Comparison of ENCODE assay signal across 8 cellular contexts in genomic region chr7:18496336-18496700, GRCh38. TPM values are rescaled to one million over a fixed set of nuclear protein-coding genes. Genes with fewer than 3 reads are reported as not detected.
DNase-seq lines count a peak whose midpoint lies in the region; ATAC-seq and TF ChIP-seq lines count a peak whose summit lies in the region.

No MANE protein-coding gene starts in this region.

- H3K4me1 Mint-ChIP-seq in CD8-positive, alpha-beta T cell (ENCODE audit: low read depth), result peaks cover 14% of the 10 kb centered on the region
- peaks cover 54% of the 10 kb centered on the region for H3K4me1 Mint-ChIP-seq in chondrocyte (ENCODE audit: low read depth)

- TF ChIP-seq CTCF in CD8-positive, alpha-beta T cell (IDR thresholded peaks at IDR 0.05), result no peak
- TF ChIP-seq CTCF in chondrocyte (IDR thresholded peaks at IDR 0.05), result no peak
- no peak for TF ChIP-seq CTCF in neural cell (IDR thresholded peaks at IDR 0.05; ENCODE audit: poor library complexity, severe bottlenecking)

- TF ChIP-seq EP300 in neural cell (conservative IDR thresholded peaks at IDR 0.05; ENCODE audit: poor library complexity, severe bottlenecking), result no peak

- CTCF ChIA-PET in CD8-positive, alpha-beta T cell (lab: Charles Lee), result no interaction called here

- no peaks in the 10 kb centered on the region for H4K20me1 ChIP-seq in neural cell (ENCODE audit: insufficient read depth)

- POLR2A ChIA-PET in CD8-positive, alpha-beta T cell (lab: Charles Lee), result no interaction called here

- intact Hi-C loops in CD8-positive, alpha-beta T cell (cut with DNase I, micrococcal nuclease), result no loop called here

- H3K4me1 ChIP-seq in CD8-positive, alpha-beta T cell (ENCODE audit: insufficient read depth, low read length), result no peaks in the 10 kb centered on the region

- TF ChIP-seq RAD21 in neural cell (conservative IDR thresholded peaks at IDR 0.05), result no peak

- no peak overlapping the region for H3K27ac Mint-ChIP-seq in CD8-positive, alpha-beta T cell
- peak overlapping the region; percentile 84 for H3K27ac Mint-ChIP-seq in chondrocyte (ENCODE audit: unreplicated experiment)

- no peaks in the 10 kb centered on the region for H3K36me3 Mint-ChIP-seq in CD8-positive, alpha-beta T cell
- no peaks in the 10 kb centered on the region for H3K36me3 Mint-ChIP-seq in chondrocyte (ENCODE audit: low read depth)

- H2AFZ ChIP-seq in neural cell (ENCODE audit: low read depth, low read length), result peak overlapping the region; percentile 1

- no peak for ATAC-seq in CD8-positive, alpha-beta T cell
- ATAC-seq in HG02852 (IDR thresholded peaks at IDR 0.05; ENCODE audit: unreplicated experiment), result peak; percentile 1
- ATAC-seq in HG03442 (IDR thresholded peaks at IDR 0.05; ENCODE audit: unreplicated experiment), result no peak

- H3K4me2 ChIP-seq in neural cell (ENCODE audit: low read length), result peak overlapping the region; percentile 56

- H3K9me2 ChIP-seq in neural cell (ENCODE audit: insufficient read depth, low read length), result no peaks in the 10 kb centered on the region

- H3K27me3 ChIP-seq in CD8-positive, alpha-beta T cell (ENCODE audit: insufficient read depth, low read length), result no peaks in the 10 kb centered on the region
- H3K27me3 ChIP-seq in neural cell (ENCODE audit: insufficient read depth, low read depth, low read length), result no peaks in the 10 kb centered on the region

- peak overlapping the region; percentile 53 for H3K9ac ChIP-seq in neural cell (ENCODE audit: low read length)

- H3K4me3 Mint-ChIP-seq in CD8-positive, alpha-beta T cell, result peak overlapping the region; percentile 68
- peak overlapping the region; percentile 59 for H3K4me3 Mint-ChIP-seq in chondrocyte (ENCODE audit: unreplicated experiment)

- H3K4me3 ChIP-seq in CD8-positive, alpha-beta T cell (ENCODE audit: low read depth, low read length), result no peak overlapping the region
- peak overlapping the region; percentile 66 for H3K4me3 ChIP-seq in neural cell (ENCODE audit: low read length)

- H3K27me3 Mint-ChIP-seq in CD8-positive, alpha-beta T cell (ENCODE audit: low read depth), result peaks cover 3% of the 10 kb centered on the region
- H3K27me3 Mint-ChIP-seq in chondrocyte (ENCODE audit: low read depth), result no peaks in the 10 kb centered on the region

- H3K9me3 ChIP-seq in CD8-positive, alpha-beta T cell (ENCODE audit: low read length), result no peaks in the 10 kb centered on the region
- no peaks in the 10 kb centered on the region for H3K9me3 ChIP-seq in neural cell (ENCODE audit: low read length)

- peaks cover 26% of the 10 kb centered on the region for H3K79me2 ChIP-seq in neural cell (replicated peaks; ENCODE audit: insufficient read depth, low read length)

- H3K36me3 ChIP-seq in CD8-positive, alpha-beta T cell (ENCODE audit: insufficient read depth, low read length), result no peaks in the 10 kb centered on the region
- H3K36me3 ChIP-seq in neural cell (ENCODE audit: insufficient read depth, low read length), result no peaks in the 10 kb centered on the region

- DNase-seq in CD8-positive, alpha-beta T cell, result no peak
- DNase-seq in chondrocyte (ENCODE audit: low spot score) (no peak), COLO668 (lab: John Stamatoyannopoulos, UW; ENCODE audit: unreplicated experiment) (no peak), dedifferentiated amniotic fluid mesenchymal stem cell (ENCODE audit: extremely low spot score) (no peak), kidney glomerular epithelial cell (lab: John Stamatoyannopoulos, UW) (no peak)

- no peak overlapping the region for H3K27ac ChIP-seq in CD8-positive, alpha-beta T cell (ENCODE audit: low read depth, low read length)
- peak overlapping the region; percentile 57 for H3K27ac ChIP-seq in neural cell (ENCODE audit: low read length)

- peaks cover 10% of the 10 kb centered on the region for H3F3A ChIP-seq in neural cell (ENCODE audit: insufficient read depth, low read length, poor library complexity, severe bottlenecking)

- no peaks in the 10 kb centered on the region for H3K9me3 Mint-ChIP-seq in CD8-positive, alpha-beta T cell
- H3K9me3 Mint-ChIP-seq in chondrocyte (ENCODE audit: low read depth), result no peaks in the 10 kb centered on the region

TF ChIP-seq in neural cell, 6 proteins besides CTCF, POLR2A, EP300 and RAD21:
- TF ChIP-seq MXI1 (conservative IDR thresholded peaks at IDR 0.05; ENCODE audit: poor library complexity, severe bottlenecking) (no peak), SMC3 (conservative IDR thresholded peaks at IDR 0.05; ENCODE audit: poor library complexity) (peak; percentile 21), REST (IDR thresholded peaks at IDR 0.05; ENCODE audit: borderline replicate concordance) (no peak)

RNA-seq across cellular contexts. Expression of gene HDAC9, which starts 0.8 kb away (rescaled TPM):
- under 1 TPM; 0.89 to 0.95 TPM for total RNA-seq in CD8-positive, alpha-beta T cell
- 5.0 to 6.1 TPM (median 5.9 TPM) in 3 replicates for total RNA-seq in chondrocyte
- polyA plus RNA-seq in neural cell, result 15.9 and 16.6 TPM in 2 replicates
- 59.2 and 61.1 TPM in 2 replicates for polyA minus RNA-seq in neural cell
